Comparison of ENCODE assay signal across 8 cellular contexts in genomic region chr16:75097941-75098897, GRCh38. TPM values are rescaled to one million over a fixed set of nuclear protein-coding genes. Genes with fewer than 3 reads are reported as not detected.
A peak's percentile ranks its signal among the peaks of the same experiment; 100 is the strongest.
DNase-seq lines count a peak whose midpoint lies in the region; ATAC-seq and TF ChIP-seq lines count a peak whose summit lies in the region.

No MANE protein-coding gene starts in this region.

- no peaks in the 10 kb centered on the region for H3K9me3 Mint-ChIP-seq in T-helper 2 cell treated with Interferon-gamma antibody and Interleukin-4, amounts not matched to agents 5 μg/mL and 100 μg/mL, for 36 hours
- H3K9me3 Mint-ChIP-seq in brain: no peaks in the 10 kb centered on the region

- H3K79me2 ChIP-seq in smooth muscle cell (ENCODE audit: low read depth): no peaks in the 10 kb centered on the region

- no peak overlapping the region for H3K9ac ChIP-seq in smooth muscle cell (ENCODE audit: low read depth)

- peaks cover 74% of the 10 kb centered on the region for H4K20me1 ChIP-seq in smooth muscle cell (ENCODE audit: low read depth)

- peaks cover 40% of the 10 kb centered on the region for H3K4me1 Mint-ChIP-seq in T-helper 2 cell treated with Interferon-gamma antibody and Interleukin-4, amounts not matched to agents 5 μg/mL and 100 μg/mL, for 36 hours (ENCODE audit: low read depth)
- H3K4me1 Mint-ChIP-seq in brain: peaks cover 37% of the 10 kb centered on the region

- no peak overlapping the region for H2AFZ ChIP-seq in smooth muscle cell (ENCODE audit: low read depth)

- intact Hi-C loops in lower leg skin (cut with DNase I; ENCODE audit: low total_unique reads) (no loop called here), testis (cut with DNase I; ENCODE audit: low total_unique reads) (no loop called here)

- no peak for TF ChIP-seq POLR2A in lower leg skin (IDR thresholded peaks at IDR 0.05)
- TF ChIP-seq POLR2A in testis (IDR thresholded peaks at IDR 0.05): no peak

- peak overlapping the region; percentile 58 for H3K4me3 Mint-ChIP-seq in T-helper 2 cell treated with Interferon-gamma antibody and Interleukin-4, amounts not matched to agents 5 μg/mL and 100 μg/mL, for 36 hours
- no peak overlapping the region for H3K4me3 Mint-ChIP-seq in brain

- peak; percentile 43 for ATAC-seq in GM21390 (IDR thresholded peaks at IDR 0.05; ENCODE audit: unreplicated experiment)

- no peaks in the 10 kb centered on the region for H3F3A ChIP-seq in smooth muscle cell (ENCODE audit: low read depth)

- H3K27me3 ChIP-seq in smooth muscle cell (ENCODE audit: low read depth) (no peaks in the 10 kb centered on the region), testis (no peaks in the 10 kb centered on the region)

- H3K4me2 ChIP-seq in smooth muscle cell: no peak overlapping the region

- H3K27ac ChIP-seq in smooth muscle cell (ENCODE audit: low read depth) (no peak overlapping the region), testis (no peak overlapping the region)

- 65 to 73% methylated on average over 15 of the region's 15 CpGs for WGBS in lower leg skin, 2 donors
- WGBS in smooth muscle cell (ENCODE audit: low lambda C conversion rate): 90% methylated on average over 15 of the region's 15 CpGs
- WGBS in testis, 2 donors: 53 to 67% methylated on average over 8 to 15 of the region's 15 CpGs

- H3K27me3 Mint-ChIP-seq in T-helper 2 cell treated with Interferon-gamma antibody and Interleukin-4, amounts not matched to agents 5 μg/mL and 100 μg/mL, for 36 hours (ENCODE audit: low read depth): no peaks in the 10 kb centered on the region
- no peaks in the 10 kb centered on the region for H3K27me3 Mint-ChIP-seq in brain

- H3K4me1 ChIP-seq in smooth muscle cell (ENCODE audit: low read depth) (peaks cover 6% of the 10 kb centered on the region), testis (peaks cover 24% of the 10 kb centered on the region)

- no peaks in the 10 kb centered on the region for H3K9me3 ChIP-seq in smooth muscle cell (replicated peaks; ENCODE audit: low read depth)
- H3K9me3 ChIP-seq in testis: no peaks in the 10 kb centered on the region

- no peak overlapping the region for H3K4me3 ChIP-seq in lower leg skin (ENCODE audit: low read depth, poor library complexity, severe bottlenecking)
- H3K4me3 ChIP-seq in smooth muscle cell: no peak overlapping the region
- no peak overlapping the region for H3K4me3 ChIP-seq in testis

- peak overlapping the region; percentile 88 for H3K27ac Mint-ChIP-seq in T-helper 2 cell treated with Interferon-gamma antibody and Interleukin-4, amounts not matched to agents 5 μg/mL and 100 μg/mL, for 36 hours
- H3K27ac Mint-ChIP-seq in brain: peak overlapping the region in 3 of 5 experiments; percentile 56 to 78 (median 75)

- H3K36me3 ChIP-seq in smooth muscle cell (ENCODE audit: low read depth): no peaks in the 10 kb centered on the region
- H3K36me3 ChIP-seq in testis (ENCODE audit: low read depth, missing control alignments): no peaks in the 10 kb centered on the region

- TF ChIP-seq CTCF in brain (conservative IDR thresholded peaks at IDR 0.05) (no peak), lower leg skin (IDR thresholded peaks at IDR 0.05) (no peak), smooth muscle cell (IDR thresholded peaks at IDR 0.05; ENCODE audit: borderline replicate concordance, insufficient read depth, poor library complexity, severe bottlenecking) (no peak), testis (IDR thresholded peaks at IDR 0.05) (no peak)

- H3K36me3 Mint-ChIP-seq in T-helper 2 cell treated with Interferon-gamma antibody and Interleukin-4, amounts not matched to agents 5 μg/mL and 100 μg/mL, for 36 hours (ENCODE audit: low read depth): peaks cover 2% of the 10 kb centered on the region
- H3K36me3 Mint-ChIP-seq in brain: peaks cover 25% of the 10 kb centered on the region

- DNase-seq in T-helper 2 cell treated with Interferon-gamma antibody and Interleukin-4, amounts not matched to agents 5 μg/mL and 100 μg/mL, for 36 hours (ENCODE audit: low spot score): peak; percentile 78
- peak; percentile 64 to 67 for DNase-seq in stimulated activated CD4-positive, alpha-beta T cell treated with anti-CD3 and anti-CD28 coated beads, Interleukin-2, amount 100 ng/mL, for 48 hours
- DNase-seq in lower leg skin (ENCODE audit: low spot score in 2 of 2) (no peak), HCEC 1CT (no peak), smooth muscle cell (lab: John Stamatoyannopoulos, UW; ENCODE audit: unreplicated experiment) (no peak), testis (no peak)

RNA-seq across cellular contexts. Expression of gene LDHD, which starts 18.4 kb away (rescaled TPM):
- polyA plus RNA-seq in brain (ENCODE audit: insufficient read depth, low read depth, low replicate concordance): 9.0 TPM
- total RNA-seq in lower leg skin: 10 to 100 TPM in 2 of 4 donors, 1 to 10 TPM in 2; 5.9 to 21.9 (median 8.9) TPM
- 0.67 and 0.85 TPM in 2 replicates for total RNA-seq in smooth muscle cell
- 1.2 and 1.5 TPM in 2 replicates for polyA plus RNA-seq in smooth muscle cell
- 10 to 100 TPM in 1 of 2 donors, 1 to 10 TPM in 1; 5.0 to 14.4 TPM for total RNA-seq in testis
- polyA plus RNA-seq in testis (ENCODE audit: insufficient read depth, low read depth, low replicate concordance): 4.2 TPM

RNA-seq across cellular contexts. Expression of gene ZFP1, which starts 50.1 kb away (rescaled TPM):
- polyA plus RNA-seq in brain (ENCODE audit: insufficient read depth, low read depth, low replicate concordance) (17.3 TPM), smooth muscle cell (12.5 and 12.6 TPM in 2 replicates), testis (ENCODE audit: insufficient read depth, low read depth, low replicate concordance) (14.0 TPM)
- total RNA-seq in lower leg skin (1 to 10 TPM; 4.8 to 8.7 (median 6.5) TPM), smooth muscle cell (15.0 and 29.0 TPM in 2 replicates), testis (10 to 100 TPM; 12.3 to 14.6 TPM)

Comparison
In these comparisons a context has a peak if more than half of its experiments do, and no peak if none do; other contexts are left out.
1. DNase-seq: peak in T-helper 2 cell treated with Interferon-gamma antibody and Interleukin-4, amounts not matched to agents 5 μg/mL and 100 μg/mL, for 36 hours (single experiment) and stimulated activated CD4-positive, alpha-beta T cell treated with anti-CD3 and anti-CD28 coated beads, Interleukin-2, amount 100 ng/mL, for 48 hours (2 of 2); none in lower leg skin (0 of 2), HCEC 1CT (single experiment), smooth muscle cell (single experiment) and testis (single experiment).